ENCODE assay signal across 26 cellular contexts in genomic region chr10:133091316-133091715, GRCh38. TPM values are rescaled to one million over a fixed set of nuclear protein-coding genes. Genes with fewer than 3 reads are reported as not detected.
"Had no signal": no experiment of that assay in that cellular context is flagged by ENCODE, and none has a peak within 500 bp of the region (broad histone marks: within the 10 kb centered on the region; RNA-seq: fewer than 3 reads in every experiment).

No MANE protein-coding gene starts in this region.

- H3K27ac Mint-ChIP-seq: activated CD4-positive, alpha-beta T cell treated with anti-CD3 and anti-CD28 coated beads, Interleukin-2, amount 10 ng/mL, durations not matched to agents 7 days and 5 days; activated CD8-positive, alpha-beta T cell treated with anti-CD3 and anti-CD28 coated beads for 36 hours; activated naive CD4-positive, alpha-beta T cell treated with anti-CD3 and anti-CD28 coated beads, Interleukin-2, amount 50 U/mL, for 24 hours; activated T-helper 17 cell treated with anti-CD3 and anti-CD28 coated beads, Interleukin-2, amount 50 U/mL, for 72 hours; immature natural killer cell; stimulated activated effector memory CD8-positive, alpha-beta T cell treated with anti-CD3 and anti-CD28 coated beads, Interleukin-12 subunit alpha, Interleukin-12 subunit beta, amount 100 ng/mL, for 72 hours; stimulated activated naive CD8-positive, alpha-beta T cell treated with anti-CD3 and anti-CD28 coated beads, Interleukin-15, Interleukin-2, amounts not matched to agents 100 ng/mL and 50 ng/mL, for 24 hours; T-helper 17 cell had no signal

- H3K4me3 Mint-ChIP-seq: activated CD4-positive, alpha-beta T cell treated with anti-CD3 and anti-CD28 coated beads, Interleukin-2, amount 10 ng/mL, durations not matched to agents 7 days and 5 days; activated CD8-positive, alpha-beta T cell treated with anti-CD3 and anti-CD28 coated beads for 36 hours; activated naive CD4-positive, alpha-beta T cell treated with anti-CD3 and anti-CD28 coated beads, Interleukin-2, amount 50 U/mL, for 24 hours; activated T-cell treated with anti-CD3 and anti-CD28 coated beads, Interleukin-2, amount 50 U/mL, for 4 hours; activated T-helper 17 cell treated with anti-CD3 and anti-CD28 coated beads, Interleukin-2, amount 50 U/mL, for 72 hours; naive B cell; stimulated activated effector memory CD8-positive, alpha-beta T cell treated with anti-CD3 and anti-CD28 coated beads, Interleukin-12 subunit alpha, Interleukin-12 subunit beta, amount 100 ng/mL, for 72 hours; stimulated activated naive CD8-positive, alpha-beta T cell treated with anti-CD3 and anti-CD28 coated beads, Interleukin-15, Interleukin-2, amounts not matched to agents 100 ng/mL and 50 ng/mL, for 24 hours; T-helper 17 cell had no signal

- H3K36me3 Mint-ChIP-seq: activated naive CD4-positive, alpha-beta T cell treated with anti-CD3 and anti-CD28 coated beads, Interleukin-2, amount 50 U/mL, for 24 hours; immature natural killer cell; naive B cell; stimulated activated effector memory CD8-positive, alpha-beta T cell treated with anti-CD3 and anti-CD28 coated beads, Interleukin-12 subunit alpha, Interleukin-12 subunit beta, amount 100 ng/mL, for 72 hours had no signal

- DNase-seq: activated CD4-positive, alpha-beta T cell treated with anti-CD3 and anti-CD28 coated beads, Interleukin-2, amount 10 ng/mL, durations not matched to agents 7 days and 5 days; activated CD4-positive, CD25-positive, alpha-beta regulatory T cell treated with anti-CD3 and anti-CD28 coated beads, Interleukin-2, amount 50 U/mL, for 72 hours; activated CD8-positive, alpha-beta T cell treated with anti-CD3 and anti-CD28 coated beads for 36 hours; activated T-cell treated with anti-CD3 and anti-CD28 coated beads, Interleukin-2, amount 50 U/mL, for 4 hours; cerebellar nuclear complex; heart left ventricle; immature natural killer cell; kidney; left colon; mammary epithelial cell; naive B cell; retina; small intestine; stimulated activated CD4-positive, alpha-beta T cell treated with anti-CD3 and anti-CD28 coated beads, Interleukin-4, amount 100 ng/mL, for 24 hours; T-helper 17 cell; T1000; tibial artery had no signal

- H3K4me1 Mint-ChIP-seq: activated CD4-positive, alpha-beta T cell treated with anti-CD3 and anti-CD28 coated beads, Interleukin-2, amount 10 ng/mL, durations not matched to agents 7 days and 5 days; activated T-helper 17 cell treated with anti-CD3 and anti-CD28 coated beads, Interleukin-2, amount 50 U/mL, for 72 hours; naive B cell; stimulated activated effector memory CD8-positive, alpha-beta T cell treated with anti-CD3 and anti-CD28 coated beads, Interleukin-12 subunit alpha, Interleukin-12 subunit beta, amount 100 ng/mL, for 72 hours; T-helper 17 cell had no signal

- H3K9me3 Mint-ChIP-seq: activated CD4-positive, alpha-beta T cell treated with anti-CD3 and anti-CD28 coated beads, Interleukin-2, amount 10 ng/mL, durations not matched to agents 7 days and 5 days; activated CD8-positive, alpha-beta T cell treated with anti-CD3 and anti-CD28 coated beads for 36 hours; activated naive CD4-positive, alpha-beta T cell treated with anti-CD3 and anti-CD28 coated beads, Interleukin-2, amount 50 U/mL, for 24 hours; activated T-cell treated with anti-CD3 and anti-CD28 coated beads, Interleukin-2, amount 50 U/mL, for 4 hours; activated T-helper 17 cell treated with anti-CD3 and anti-CD28 coated beads, Interleukin-2, amount 50 U/mL, for 72 hours; naive B cell; stimulated activated effector memory CD8-positive, alpha-beta T cell treated with anti-CD3 and anti-CD28 coated beads, Interleukin-12 subunit alpha, Interleukin-12 subunit beta, amount 100 ng/mL, for 72 hours; stimulated activated naive CD8-positive, alpha-beta T cell treated with anti-CD3 and anti-CD28 coated beads, Interleukin-15, Interleukin-2, amounts not matched to agents 100 ng/mL and 50 ng/mL, for 24 hours had no signal

RNA-seq across cellular contexts. Expression of gene ADGRA1, which starts 3.6 kb away (rescaled TPM):
- total RNA-seq: activated CD4-positive, alpha-beta T cell treated with anti-CD3 and anti-CD28 coated beads, Interleukin-2, amount 10 ng/mL, durations not matched to agents 7 days and 5 days; activated CD8-positive, alpha-beta T cell treated with anti-CD3 and anti-CD28 coated beads for 36 hours; activated T-cell treated with anti-CD3 and anti-CD28 coated beads, Interleukin-2, amount 50 U/mL, for 4 hours; activated T-helper 17 cell treated with anti-CD3 and anti-CD28 coated beads, Interleukin-2, amount 50 U/mL, for 72 hours; endothelial cell of umbilical vein; fibroblast of lung; fibroblast of villous mesenchyme; left colon; mammary epithelial cell; mucosa of gallbladder; osteoblast; T-helper 17 cell had no signal
